ENCODE assay signal across 1 cellular context in genomic region chr16:84504420-84505248, GRCh38.
A peak's percentile ranks its signal among the peaks of the same experiment; 100 is the strongest.
TF ChIP-seq lines count a peak whose summit lies in the region.

MEAK7 (minus strand) TSS chr16:84504659; CDS start chr16:84498086, 6,573 bp downstream.

TF ChIP-seq in IMR-90, 13 proteins besides CTCF, POLR2A, EP300 and RAD21 (continued from another document):
- TF ChIP-seq ELK1 (IDR thresholded peaks at IDR 0.05; ENCODE audit: borderline replicate concordance, low read depth, low read length), result no peak
- no peak for TF ChIP-seq MAFK (IDR thresholded peaks at IDR 0.05; ENCODE audit: low read depth, low read length)
- no peak; the same call in 1 of the 2 replicates for TF ChIP-seq NFE2L2 (IDR thresholded peaks at IDR 0.05; ENCODE audit: low read depth, low read length)
- TF ChIP-seq CEBPB (IDR thresholded peaks at IDR 0.05; ENCODE audit: low read depth, low read length), result no peak
- TF ChIP-seq RCOR1 (IDR thresholded peaks at IDR 0.05; ENCODE audit: insufficient replicate concordance, low read length), result no peak
- TF ChIP-seq FOS (IDR thresholded peaks at IDR 0.05; ENCODE audit: low read depth, low read length), result peak; percentile 66
- no peak for TF ChIP-seq SMC3 (IDR thresholded peaks at IDR 0.05; ENCODE audit: low read depth, low read length)
